In genomic region chr15:41928637-41929620, GRCh38 we compare ENCODE assay signal across 2 cellular contexts.
TF ChIP-seq lines count a peak whose summit lies in the region.

No MANE protein-coding gene starts in this region.

TF ChIP-seq in liver, 16 proteins besides CTCF, POLR2A, EP300 and RAD21:
- no peak for TF ChIP-seq TAF1 (conservative IDR thresholded peaks at IDR 0.05)
- TF ChIP-seq YY1 (IDR thresholded peaks at IDR 0.05) = no peak
- no peak for TF ChIP-seq FOXA2 (IDR thresholded peaks at IDR 0.05)
- TF ChIP-seq JUND (IDR thresholded peaks at IDR 0.05) = no peak
- TF ChIP-seq GABPA (IDR thresholded peaks at IDR 0.05 in 1 of 2, conservative IDR thresholded peaks at IDR 0.05 in 1 of 2) = no peak
- TF ChIP-seq ATF3 (IDR thresholded peaks at IDR 0.05) = no peak
- TF ChIP-seq SP1 (IDR thresholded peaks at IDR 0.05) = no peak
- TF ChIP-seq FOXA1 (IDR thresholded peaks at IDR 0.05) = no peak
- no peak for TF ChIP-seq MAX (IDR thresholded peaks at IDR 0.05)
- TF ChIP-seq EGR1 (IDR thresholded peaks at IDR 0.05; ENCODE audit: low read depth in 2 of 2) = no peak
- no peak for TF ChIP-seq ZBTB33 (IDR thresholded peaks at IDR 0.05)
- TF ChIP-seq HNF4A (conservative IDR thresholded peaks at IDR 0.05) = no peak
- no peak for TF ChIP-seq NR2F2 (IDR thresholded peaks at IDR 0.05)
- no peak for TF ChIP-seq RXRA (IDR thresholded peaks at IDR 0.05)
- no peak for TF ChIP-seq HNF4G (IDR thresholded peaks at IDR 0.05)
- TF ChIP-seq REST (IDR thresholded peaks at IDR 0.05) = no peak
TF ChIP-seq in liver: peak in this region for 0.

TF ChIP-seq in HepG2, 621 proteins besides CTCF, POLR2A, EP300 and RAD21:
- no peak for TF ChIP-seq ZNF207 (IDR thresholded peaks at IDR 0.05; ENCODE audit: borderline replicate concordance)
- no peak for TF ChIP-seq PAWR (CRISPR knock-in tag; IDR thresholded peaks at IDR 0.05; ENCODE audit: borderline replicate concordance)
- no peak for TF ChIP-seq ZFP37 (CRISPR knock-in tag; IDR thresholded peaks at IDR 0.05; ENCODE audit: borderline replicate concordance)
- TF ChIP-seq ZNF296 (CRISPR knock-in tag; conservative IDR thresholded peaks at IDR 0.05) = no peak
- TF ChIP-seq ZNF781 (CRISPR knock-in tag; IDR thresholded peaks at IDR 0.05; ENCODE audit: borderline replicate concordance, not compliant biosample characterization) = no peak
- TF ChIP-seq ZNF30 (CRISPR knock-in tag; IDR thresholded peaks at IDR 0.05) = no peak
- no peak for TF ChIP-seq NFYB (CRISPR knock-in tag; IDR thresholded peaks at IDR 0.05)
- no peak for TF ChIP-seq ZNF18 (CRISPR knock-in tag; IDR thresholded peaks at IDR 0.05; ENCODE audit: insufficient replicate concordance)
- no peak for TF ChIP-seq ZNF512B (CRISPR knock-in tag; IDR thresholded peaks at IDR 0.05; ENCODE audit: borderline replicate concordance)
TF ChIP-seq in HepG2: peak in this region for 0.
